8 cellular contexts compared by ENCODE assay signal in genomic region chr22:11829426-11829825, GRCh38.
DNase-seq lines count a peak whose midpoint lies in the region; ATAC-seq and TF ChIP-seq lines count a peak whose summit lies in the region.
"Not testable (repeated sequence)": the region's sequence is repeated elsewhere in the genome, so short reads cannot be mapped to it uniquely, and the experiment has no call there.

No MANE protein-coding gene starts in this region.

- not testable (repeated sequence) for TF ChIP-seq CTCF in CD8-positive, alpha-beta T cell (IDR thresholded peaks at IDR 0.05); endodermal cell (conservative IDR thresholded peaks at IDR 0.05); thyroid gland (IDR thresholded peaks at IDR 0.05)

- H3K27me3 Mint-ChIP-seq in CD8-positive, alpha-beta T cell (ENCODE audit: low read depth); endodermal cell (ENCODE audit: insufficient read depth): not testable (repeated sequence)

- 84% methylated on average over 8 of the region's 21 CpGs; no CpG with 5 or more reads in 1 of the 2 experiments for WGBS in endodermal cell (ENCODE audit: insufficient coverage in 1 of 2, insufficient read length in 1 of 2), 2 experiments
- 60% methylated on average over 15 of the region's 21 CpGs for whole genome bisulfite sequencing in right cardiac atrium
- WGBS in thyroid gland, 2 donors: 53 to 62% methylated on average over 6 of the region's 21 CpGs

- H3K4me3 ChIP-seq in CD8-positive, alpha-beta T cell (ENCODE audit: low read depth, low read length); endodermal cell (ENCODE audit: low read length); right cardiac atrium (ENCODE audit: low read length); thyroid gland (replicated peaks in 1 of 3): not testable (repeated sequence)

- H3K36me3 ChIP-seq in CD8-positive, alpha-beta T cell (ENCODE audit: insufficient read depth, low read length); endodermal cell (ENCODE audit: control insufficient read depth, insufficient read depth, low read length); thyroid gland: not testable (repeated sequence)

- not testable (repeated sequence) for H3K27ac ChIP-seq in CD8-positive, alpha-beta T cell (ENCODE audit: low read depth, low read length); endodermal cell (ENCODE audit: low read depth, low read length); right cardiac atrium (ENCODE audit: low read length); thyroid gland

- H3K4me1 ChIP-seq in CD8-positive, alpha-beta T cell (ENCODE audit: insufficient read depth, low read length); endodermal cell (ENCODE audit: control insufficient read depth, insufficient read depth, low read length); right cardiac atrium (ENCODE audit: control insufficient read depth, insufficient read depth, low read length); thyroid gland: not testable (repeated sequence)

- CTCF ChIA-PET in CD8-positive, alpha-beta T cell (lab: Charles Lee): not testable (repeated sequence)

- DNase-seq in CD8-positive, alpha-beta T cell: peak in 4 of 7 experiments; percentile 1 to 53 (median 11)
- DNase-seq in RPMI8226: peak; percentile 1
- DNase-seq in activated T-helper 1 cell treated with Interleukin-2 at 50 U/mL for 16 hours (ENCODE audit: low read depth): peak; percentile 3
- DNase-seq in endodermal cell: peak; percentile 49
- peak; percentile 16 to 76 (median 50) for DNase-seq in right cardiac atrium
- peak; percentile 0 to 1 for DNase-seq in lung microvascular endothelial cell (ENCODE audit: low read depth in 2 of 2)
- peak in 8 of 10 donors; percentile 7 to 90 (median 25) for DNase-seq in posterior cingulate gyrus
- DNase-seq in thyroid gland: peak; percentile 1 to 2

- not testable (repeated sequence) for H3K4me1 Mint-ChIP-seq in CD8-positive, alpha-beta T cell (ENCODE audit: low read depth); endodermal cell

- not testable (repeated sequence) for H3K9ac ChIP-seq in endodermal cell (ENCODE audit: extremely low read depth, low read length, poor library complexity, severe bottlenecking)

- H3K9me3 Mint-ChIP-seq in CD8-positive, alpha-beta T cell: not testable (repeated sequence)
- H3K9me3 Mint-ChIP-seq in endodermal cell: peaks cover 10% of the 10 kb centered on the region

- not testable (repeated sequence) for H3K9me3 ChIP-seq in CD8-positive, alpha-beta T cell (ENCODE audit: low read length); endodermal cell (ENCODE audit: control insufficient read depth, low read length); right cardiac atrium (ENCODE audit: control insufficient read depth, low read length); thyroid gland

- not testable (repeated sequence) for H3K4me3 Mint-ChIP-seq in CD8-positive, alpha-beta T cell; endodermal cell

- H3K36me3 Mint-ChIP-seq in CD8-positive, alpha-beta T cell; endodermal cell (ENCODE audit: low read depth): not testable (repeated sequence)

- H3K27me3 ChIP-seq in CD8-positive, alpha-beta T cell (ENCODE audit: insufficient read depth, low read length); endodermal cell (ENCODE audit: control insufficient read depth, insufficient read depth, low read length, poor library complexity, severe bottlenecking); right cardiac atrium (ENCODE audit: control insufficient read depth, insufficient read depth); thyroid gland: not testable (repeated sequence)

- POLR2A ChIA-PET in CD8-positive, alpha-beta T cell (lab: Charles Lee): not testable (repeated sequence)

- H3K27ac Mint-ChIP-seq in CD8-positive, alpha-beta T cell; endodermal cell: not testable (repeated sequence)

- intact Hi-C loops in CD8-positive, alpha-beta T cell (cut with DNase I, micrococcal nuclease); right cardiac atrium (cut with DNase I); posterior cingulate gyrus (cut with DNase I); thyroid gland (cut with DNase I): not testable (repeated sequence)

- not testable (repeated sequence) for TF ChIP-seq POLR2A in thyroid gland (IDR thresholded peaks at IDR 0.05)

- ATAC-seq in CD8-positive, alpha-beta T cell; right cardiac atrium: not testable (repeated sequence)
